ENCODE assay signal across 8 cellular contexts in genomic region chr2:121649652-121650553, GRCh38. TPM values are rescaled to one million over a fixed set of nuclear protein-coding genes. Genes with fewer than 3 reads are reported as not detected.
A peak's percentile ranks its signal among the peaks of the same experiment; 100 is the strongest.
DNase-seq lines count a peak whose midpoint lies in the region; ATAC-seq, FAIRE-seq and TF ChIP-seq lines count a peak whose summit lies in the region.

No MANE protein-coding gene starts in this region.

- no peaks in the 10 kb centered on the region for H3K27me3 ChIP-seq in astrocyte (ENCODE audit: insufficient read depth, low read length)

- FAIRE-seq in astrocyte (lab: Jason Lieb, UNC) = no peak

- no peak for TF ChIP-seq CTCF in astrocyte (IDR thresholded peaks at IDR 0.05; ENCODE audit: insufficient read depth, low read depth, low read length)

- peak; percentile 67 for TF ChIP-seq POLR2A in GM18505 (IDR thresholded peaks at IDR 0.05; ENCODE audit: borderline replicate concordance, extremely low read depth, insufficient read depth, insufficient read length)

- peaks cover 16% of the 10 kb centered on the region for H3K4me1 ChIP-seq in astrocyte (ENCODE audit: insufficient read depth, low read length)

- peak overlapping the region; percentile 91 for H3K9ac ChIP-seq in astrocyte (ENCODE audit: low read length)

- H3K27ac ChIP-seq in astrocyte (ENCODE audit: low read depth, low read length) = peak overlapping the region; percentile 93

- H3K36me3 Mint-ChIP-seq in astrocyte (ENCODE audit: low read depth, unreplicated experiment) = no peaks in the 10 kb centered on the region

- peak overlapping the region; percentile 99 for H3K27ac Mint-ChIP-seq in astrocyte (ENCODE audit: unreplicated experiment)

- peaks cover 14% of the 10 kb centered on the region for H4K20me1 ChIP-seq in astrocyte (ENCODE audit: insufficient read depth, low read length)

- H3K4me3 Mint-ChIP-seq in astrocyte (ENCODE audit: unreplicated experiment) = peak overlapping the region; percentile 94

- no peaks in the 10 kb centered on the region for H3K36me3 ChIP-seq in astrocyte (ENCODE audit: insufficient read depth, low read length)

- H3K9me3 ChIP-seq in astrocyte (ENCODE audit: insufficient read depth, low read depth, low read length) = no peaks in the 10 kb centered on the region

- peak overlapping the region; percentile 87 for H3K4me2 ChIP-seq in astrocyte (ENCODE audit: low read length)

- DNase-seq in NCI-H1930 (lab: John Stamatoyannopoulos, UW) (peak; percentile 71 to 87), T-helper 22 cell (ENCODE audit: low read depth) (peak; percentile 68), astrocyte (ENCODE audit: low read depth) (peak; percentile 87), hippocampal formation (lab: John Stamatoyannopoulos, UW) (peak; percentile 85 to 89), retina (peak; percentile 97)
- no peak for DNase-seq in central memory CD4-positive, alpha-beta T cell

- peaks cover 5% of the 10 kb centered on the region for H3K4me1 Mint-ChIP-seq in astrocyte (ENCODE audit: low read depth, unreplicated experiment)

- H3K27me3 Mint-ChIP-seq in astrocyte (ENCODE audit: low read depth, unreplicated experiment) = no peaks in the 10 kb centered on the region

- ATAC-seq in GM18505 (IDR thresholded peaks at IDR 0.05; ENCODE audit: unreplicated experiment) = peak; percentile 55
- ATAC-seq in HG02973 (IDR thresholded peaks at IDR 0.05; ENCODE audit: unreplicated experiment) = peak; percentile 40

- H3K79me2 ChIP-seq in astrocyte (ENCODE audit: insufficient read depth, low read length) = peaks cover 68% of the 10 kb centered on the region

- H3K4me3 ChIP-seq in astrocyte (ENCODE audit: insufficient read depth, low read depth, low read length) = peak overlapping the region; percentile 83

- peak overlapping the region; percentile 88 for H2AFZ ChIP-seq in astrocyte (ENCODE audit: low read depth, low read length)

- H3K9me3 Mint-ChIP-seq in astrocyte (ENCODE audit: unreplicated experiment) = no peaks in the 10 kb centered on the region

RNA-seq across cellular contexts. Expression of gene CLASP1, which starts 0.6 kb away (rescaled TPM):
- 50.6 and 56.7 TPM in 2 replicates for total RNA-seq in astrocyte
